ENCODE assay signal across 9 cellular contexts in the genomic region with DNA sequence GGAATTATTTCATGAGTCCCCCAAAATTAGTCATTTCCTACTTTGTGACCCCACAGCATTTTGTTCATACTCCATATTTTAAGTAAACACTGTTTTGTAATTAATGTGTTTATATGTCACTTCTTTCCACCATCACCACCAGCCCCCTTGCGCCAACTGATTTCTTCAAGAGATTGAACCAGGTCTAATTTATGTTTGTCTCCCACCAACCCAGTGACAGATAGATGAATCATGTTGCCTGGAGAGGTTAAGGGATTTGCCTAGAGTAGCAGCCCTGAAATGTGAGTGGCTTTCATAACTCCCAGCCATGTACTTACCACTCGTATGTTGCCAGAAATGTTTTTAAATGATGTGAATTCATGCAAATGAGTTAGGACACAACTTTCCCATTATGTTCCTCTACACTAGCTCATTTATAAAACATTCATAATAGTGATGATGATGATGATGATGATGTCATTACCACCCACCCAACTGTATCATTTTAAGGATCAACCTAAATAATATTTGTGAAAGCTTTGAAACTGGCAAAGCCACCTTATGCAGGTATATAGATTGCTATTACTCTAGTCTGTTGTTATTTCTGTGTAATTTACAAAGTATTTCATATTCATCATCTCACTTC.
A peak's percentile ranks its signal among the peaks of the same experiment; 100 is the strongest.
DNase-seq lines count a peak whose midpoint lies in the region; ATAC-seq and TF ChIP-seq lines count a peak whose summit lies in the region.
"Had no signal": no experiment of that assay in that cellular context is flagged by ENCODE, and none has a peak within 500 bp of the region (broad histone marks: within the 10 kb centered on the region; RNA-seq: fewer than 3 reads in every experiment).

No MANE protein-coding gene starts in this region.

- no peaks in the 10 kb centered on the region for H3K36me3 ChIP-seq in ACC112 (ENCODE audit: insufficient read depth, low read length)
- no peaks in the 10 kb centered on the region for H3K36me3 ChIP-seq in GM23248 (ENCODE audit: low read depth)
- H3K36me3 ChIP-seq in hepatocyte (replicated peaks; ENCODE audit: insufficient read depth, low read depth), result no peaks in the 10 kb centered on the region
- H3K36me3 ChIP-seq: upper lobe of left lung had no signal

- H3K27ac ChIP-seq in ACC112 (ENCODE audit: low read depth, low read length), result peak overlapping the region; percentile 95
- peak overlapping the region; percentile 73 for H3K27ac ChIP-seq in GM23248
- H3K27ac ChIP-seq in hepatocyte, result peak overlapping the region; percentile 52

- H2AFZ ChIP-seq in ACC112 (ENCODE audit: low read length, unreplicated experiment) (no peak overlapping the region), GM23248 (no peak overlapping the region), hepatocyte (no peak overlapping the region)

- H3K27ac Mint-ChIP-seq in activated CD8-positive, alpha-beta T cell treated with anti-CD3 and anti-CD28 coated beads for 36 hours, result peak overlapping the region; percentile 55

- 0 out of 2 replicates have a peak overlapping the region, but pooled peaks have one; percentile 40 for H3K9ac ChIP-seq in GM23248

- H3K27me3 Mint-ChIP-seq in activated CD8-positive, alpha-beta T cell treated with anti-CD3 and anti-CD28 coated beads for 36 hours, result no peaks in the 10 kb centered on the region

- H3K36me3 Mint-ChIP-seq in activated CD8-positive, alpha-beta T cell treated with anti-CD3 and anti-CD28 coated beads for 36 hours (ENCODE audit: low read depth), result peaks cover 27% of the 10 kb centered on the region

- H3K4me3 ChIP-seq in ACC112 (ENCODE audit: low read depth, low read length), result peak overlapping the region; percentile 30; the same call in 1 of the 2 replicates
- H3K4me3 ChIP-seq in GM23248, result no peak overlapping the region
- no peak overlapping the region for H3K4me3 ChIP-seq in hepatocyte
- H3K4me3 ChIP-seq: upper lobe of left lung had no signal

- peaks cover 68% of the 10 kb centered on the region for H3K4me1 Mint-ChIP-seq in activated CD8-positive, alpha-beta T cell treated with anti-CD3 and anti-CD28 coated beads for 36 hours (ENCODE audit: low read depth)

- H3K9me3 ChIP-seq in GM23248 (ENCODE audit: low read depth), result no peaks in the 10 kb centered on the region
- no peaks in the 10 kb centered on the region for H3K9me3 ChIP-seq in hepatocyte (ENCODE audit: low read depth)
- H3K9me3 ChIP-seq: upper lobe of left lung had no signal

- 34 to 38% methylated on average over 2 of the region's 2 CpGs for WGBS in GM23248 (ENCODE audit: low coverage in 1 of 2, low lambda C conversion rate in 2 of 2, missing lambda C conversion rate in 2 of 2), 2 experiments
- WGBS in hepatocyte (ENCODE audit: low lambda C conversion rate, missing lambda C conversion rate), result 87% methylated on average over 2 of the region's 2 CpGs

- DNase-seq in GM23248 (peak; percentile 76), hepatocyte (ENCODE audit: low spot score) (no peak), NCI-H1105 (lab: John Stamatoyannopoulos, UW) (no peak), NAMALWA (ENCODE audit: low spot score) (no peak)
- DNase-seq in activated CD8-positive, alpha-beta T cell treated with anti-CD3 and anti-CD28 coated beads for 36 hours, result peak; percentile 5
- no peak for DNase-seq in effector CD4-positive, alpha-beta T cell
- DNase-seq: upper lobe of left lung had no signal

- TF ChIP-seq CTCF in activated CD8-positive, alpha-beta T cell treated with anti-CD3 and anti-CD28 coated beads for 36 hours (IDR thresholded peaks at IDR 0.05), result no peak
- no peak for TF ChIP-seq CTCF in hepatocyte (IDR thresholded peaks at IDR 0.05; ENCODE audit: poor library complexity)

- peak overlapping the region; percentile 68 for H3K4me2 ChIP-seq in GM23248 (ENCODE audit: unreplicated experiment)
- H3K4me2 ChIP-seq in hepatocyte, result no peak overlapping the region

- no peak overlapping the region for H3K4me3 Mint-ChIP-seq in activated CD8-positive, alpha-beta T cell treated with anti-CD3 and anti-CD28 coated beads for 36 hours

- H4K20me1 ChIP-seq in GM23248 (ENCODE audit: insufficient read depth), result no peaks in the 10 kb centered on the region
- no peaks in the 10 kb centered on the region for H4K20me1 ChIP-seq in hepatocyte (ENCODE audit: insufficient read depth, poor library complexity, severe bottlenecking)

- in situ Hi-C loops in GM23248 (cut with MboI), result no loop called here

- peaks cover 35% of the 10 kb centered on the region for H3K79me2 ChIP-seq in ACC112 (ENCODE audit: control insufficient read depth, insufficient read depth, low read length, unreplicated experiment)
- H3K79me2 ChIP-seq in GM23248 (ENCODE audit: insufficient read depth), result 0 out of 2 replicates have a peak, but pooled peaks cover 8% of the 10 kb centered on the region
- H3K79me2 ChIP-seq in hepatocyte, result peaks cover 33% of the 10 kb centered on the region

- peak; percentile 55 for ATAC-seq in activated CD8-positive, alpha-beta T cell treated with anti-CD3 and anti-CD28 coated beads for 36 hours
- no peak for ATAC-seq in HG03354 (IDR thresholded peaks at IDR 0.05; ENCODE audit: poor library complexity, severe bottlenecking, unreplicated experiment)

- POLR2A ChIA-PET in activated CD8-positive, alpha-beta T cell treated with anti-CD3 and anti-CD28 coated beads for 36 hours (lab: Charles Lee), result interaction anchor here (0.7 kb wide), 1 partner anchor 31 kb away, joined by 3 read pairs; no protein-coding TSS in a partner anchor

- H3K27me3 ChIP-seq in ACC112 (ENCODE audit: insufficient read depth, low read length) (no peaks in the 10 kb centered on the region), GM23248 (replicated peaks; ENCODE audit: insufficient read depth) (no peaks in the 10 kb centered on the region), hepatocyte (no peaks in the 10 kb centered on the region)
- H3K27me3 ChIP-seq: upper lobe of left lung had no signal

- CTCF ChIA-PET in activated CD8-positive, alpha-beta T cell treated with anti-CD3 and anti-CD28 coated beads for 36 hours (lab: Charles Lee), result no interaction called here

- intact Hi-C loops in activated CD8-positive, alpha-beta T cell treated with anti-CD3 and anti-CD28 coated beads for 36 hours (cut with micrococcal nuclease), result no loop called here

- H3K9me2 ChIP-seq in GM23248 (ENCODE audit: insufficient read depth) (no peaks in the 10 kb centered on the region), hepatocyte (replicated peaks; ENCODE audit: insufficient read depth) (no peaks in the 10 kb centered on the region)

- H3K4me1 ChIP-seq in ACC112 (ENCODE audit: control insufficient read depth, insufficient read depth, low read length, unreplicated experiment), result peaks cover 90% of the 10 kb centered on the region
- H3K4me1 ChIP-seq in GM23248 (ENCODE audit: insufficient read depth), result peaks cover 88% of the 10 kb centered on the region
- H3K4me1 ChIP-seq in hepatocyte (ENCODE audit: insufficient read depth), result peaks cover 29% of the 10 kb centered on the region

- peaks cover 74% of the 10 kb centered on the region for H3F3A ChIP-seq in GM23248 (ENCODE audit: insufficient read depth)

- no peaks in the 10 kb centered on the region for H3K9me3 Mint-ChIP-seq in activated CD8-positive, alpha-beta T cell treated with anti-CD3 and anti-CD28 coated beads for 36 hours

Comparison
In these comparisons a context has a peak if more than half of its experiments do, and no peak if none do; other contexts are left out.
1. DNase-seq: peak in GM23248 (single experiment) and activated CD8-positive, alpha-beta T cell treated with anti-CD3 and anti-CD28 coated beads for 36 hours (single experiment); none in hepatocyte (single experiment), effector CD4-positive, alpha-beta T cell (single experiment), NCI-H1105 (single experiment) and NAMALWA (single experiment).
2. Peak in every context shown above with its lines, with median percentiles within 50 percentile points of each other: H3K27ac ChIP-seq.